1 cellular context compared by ENCODE assay signal in the genomic region with DNA sequence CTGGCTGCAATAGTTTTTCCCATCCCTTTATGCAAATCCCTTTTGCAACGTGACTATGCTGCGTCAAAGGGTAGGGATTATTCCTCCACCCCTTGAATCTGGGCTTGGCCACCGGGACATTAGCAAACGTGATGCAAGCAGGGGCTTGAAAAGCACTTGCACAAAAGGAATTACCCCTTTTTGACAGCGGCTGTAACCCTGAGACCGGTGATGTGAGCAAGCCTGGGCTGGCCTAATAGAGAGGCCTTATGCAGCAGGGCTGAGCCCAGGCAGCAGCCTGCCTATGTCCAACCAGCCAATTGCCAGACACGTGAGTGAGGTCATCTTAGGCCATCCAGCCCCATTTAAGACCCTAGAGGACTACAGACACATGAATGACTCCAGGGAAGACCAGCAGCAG.
TF ChIP-seq lines count a peak whose summit lies in the region.

No MANE protein-coding gene starts in this region.

TF ChIP-seq in HepG2, 621 proteins besides CTCF, POLR2A, EP300 and RAD21:
- no peak for TF ChIP-seq DMAP1 (CRISPR knock-in tag; IDR thresholded peaks at IDR 0.05)
- no peak for TF ChIP-seq ZNF567 (CRISPR knock-in tag; IDR thresholded peaks at IDR 0.05; ENCODE audit: borderline replicate concordance)
- no peak for TF ChIP-seq DPF2 (CRISPR knock-in tag; IDR thresholded peaks at IDR 0.05; ENCODE audit: borderline replicate concordance, low read depth)
- no peak for TF ChIP-seq ZNF24 (IDR thresholded peaks at IDR 0.05)
- no peak for TF ChIP-seq NFE2L1 (CRISPR knock-in tag; IDR thresholded peaks at IDR 0.05; ENCODE audit: borderline replicate concordance)
- TF ChIP-seq, protein P1, sequence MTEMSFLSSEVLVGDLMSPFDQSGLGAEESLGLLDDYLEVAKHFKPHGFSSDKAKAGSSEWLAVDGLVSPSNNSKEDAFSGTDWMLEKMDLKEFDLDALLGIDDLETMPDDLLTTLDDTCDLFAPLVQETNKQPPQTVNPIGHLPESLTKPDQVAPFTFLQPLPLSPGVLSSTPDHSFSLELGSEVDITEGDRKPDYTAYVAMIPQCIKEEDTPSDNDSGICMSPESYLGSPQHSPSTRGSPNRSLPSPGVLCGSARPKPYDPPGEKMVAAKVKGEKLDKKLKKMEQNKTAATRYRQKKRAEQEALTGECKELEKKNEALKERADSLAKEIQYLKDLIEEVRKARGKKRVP (CRISPR knock-in tag; IDR thresholded peaks at IDR 0.05) = no peak
- TF ChIP-seq ZNF883 (CRISPR knock-in tag; IDR thresholded peaks at IDR 0.05; ENCODE audit: not compliant biosample characterization) = no peak
- TF ChIP-seq, protein P2, sequence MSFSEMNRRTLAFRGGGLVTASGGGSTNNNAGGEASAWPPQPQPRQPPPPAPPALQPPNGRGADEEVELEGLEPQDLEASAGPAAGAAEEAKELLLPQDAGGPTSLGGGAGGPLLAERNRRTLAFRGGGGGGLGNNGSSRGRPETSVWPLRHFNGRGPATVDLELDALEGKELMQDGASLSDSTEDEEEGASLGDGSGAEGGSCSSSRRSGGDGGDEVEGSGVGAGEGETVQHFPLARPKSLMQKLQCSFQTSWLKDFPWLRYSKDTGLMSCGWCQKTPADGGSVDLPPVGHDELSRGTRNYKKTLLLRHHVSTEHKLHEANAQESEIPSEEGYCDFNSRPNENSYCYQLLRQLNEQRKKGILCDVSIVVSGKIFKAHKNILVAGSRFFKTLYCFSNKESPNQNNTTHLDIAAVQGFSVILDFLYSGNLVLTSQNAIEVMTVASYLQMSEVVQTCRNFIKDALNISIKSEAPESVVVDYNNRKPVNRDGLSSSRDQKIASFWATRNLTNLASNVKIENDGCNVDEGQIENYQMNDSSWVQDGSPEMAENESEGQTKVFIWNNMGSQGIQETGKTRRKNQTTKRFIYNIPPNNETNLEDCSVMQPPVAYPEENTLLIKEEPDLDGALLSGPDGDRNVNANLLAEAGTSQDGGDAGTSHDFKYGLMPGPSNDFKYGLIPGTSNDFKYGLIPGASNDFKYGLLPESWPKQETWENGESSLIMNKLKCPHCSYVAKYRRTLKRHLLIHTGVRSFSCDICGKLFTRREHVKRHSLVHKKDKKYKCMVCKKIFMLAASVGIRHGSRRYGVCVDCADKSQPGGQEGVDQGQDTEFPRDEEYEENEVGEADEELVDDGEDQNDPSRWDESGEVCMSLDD (CRISPR knock-in tag; IDR thresholded peaks at IDR 0.05; ENCODE audit: borderline replicate concordance) = no peak
- TF ChIP-seq TEAD3 (CRISPR knock-in tag; optimal IDR thresholded peaks at IDR 0.05; ENCODE audit: borderline replicate concordance) = no peak
- TF ChIP-seq RBAK (CRISPR knock-in tag; IDR thresholded peaks at IDR 0.05) = no peak
- TF ChIP-seq RXRA (CRISPR knock-in tag; IDR thresholded peaks at IDR 0.05) = no peak
- TF ChIP-seq NBN (conservative IDR thresholded peaks at IDR 0.05) = no peak
- no peak for TF ChIP-seq HNRNPUL1 (IDR thresholded peaks at IDR 0.05; ENCODE audit: low read depth, low read length)
- TF ChIP-seq ZNF589 (CRISPR knock-in tag; conservative IDR thresholded peaks at IDR 0.05) = no peak
- TF ChIP-seq, protein P3, sequence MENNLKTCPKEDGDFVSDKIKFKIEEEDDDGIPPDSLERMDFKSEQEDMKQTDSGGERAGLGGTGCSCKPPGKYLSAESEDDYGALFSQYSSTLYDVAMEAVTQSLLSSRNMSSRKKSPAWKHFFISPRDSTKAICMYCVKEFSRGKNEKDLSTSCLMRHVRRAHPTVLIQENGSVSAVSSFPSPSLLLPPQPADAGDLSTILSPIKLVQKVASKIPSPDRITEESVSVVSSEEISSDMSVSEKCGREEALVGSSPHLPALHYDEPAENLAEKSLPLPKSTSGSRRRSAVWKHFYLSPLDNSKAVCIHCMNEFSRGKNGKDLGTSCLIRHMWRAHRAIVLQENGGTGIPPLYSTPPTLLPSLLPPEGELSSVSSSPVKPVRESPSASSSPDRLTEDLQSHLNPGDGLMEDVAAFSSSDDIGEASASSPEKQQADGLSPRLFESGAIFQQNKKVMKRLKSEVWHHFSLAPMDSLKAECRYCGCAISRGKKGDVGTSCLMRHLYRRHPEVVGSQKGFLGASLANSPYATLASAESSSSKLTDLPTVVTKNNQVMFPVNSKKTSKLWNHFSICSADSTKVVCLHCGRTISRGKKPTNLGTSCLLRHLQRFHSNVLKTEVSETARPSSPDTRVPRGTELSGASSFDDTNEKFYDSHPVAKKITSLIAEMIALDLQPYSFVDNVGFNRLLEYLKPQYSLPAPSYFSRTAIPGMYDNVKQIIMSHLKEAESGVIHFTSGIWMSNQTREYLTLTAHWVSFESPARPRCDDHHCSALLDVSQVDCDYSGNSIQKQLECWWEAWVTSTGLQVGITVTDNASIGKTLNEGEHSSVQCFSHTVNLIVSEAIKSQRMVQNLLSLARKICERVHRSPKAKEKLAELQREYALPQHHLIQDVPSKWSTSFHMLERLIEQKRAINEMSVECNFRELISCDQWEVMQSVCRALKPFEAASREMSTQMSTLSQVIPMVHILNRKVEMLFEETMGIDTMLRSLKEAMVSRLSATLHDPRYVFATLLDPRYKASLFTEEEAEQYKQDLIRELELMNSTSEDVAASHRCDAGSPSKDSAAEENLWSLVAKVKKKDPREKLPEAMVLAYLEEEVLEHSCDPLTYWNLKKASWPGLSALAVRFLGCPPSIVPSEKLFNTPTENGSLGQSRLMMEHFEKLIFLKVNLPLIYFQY (CRISPR knock-in tag; IDR thresholded peaks at IDR 0.05; ENCODE audit: borderline replicate concordance) = no peak
- TF ChIP-seq ZBTB8A (CRISPR knock-in tag; IDR thresholded peaks at IDR 0.05; ENCODE audit: borderline replicate concordance, low read depth) = no peak
- no peak for TF ChIP-seq IRX3 (CRISPR knock-in tag; IDR thresholded peaks at IDR 0.05; ENCODE audit: borderline replicate concordance, low read depth)
- TF ChIP-seq, protein P4, sequence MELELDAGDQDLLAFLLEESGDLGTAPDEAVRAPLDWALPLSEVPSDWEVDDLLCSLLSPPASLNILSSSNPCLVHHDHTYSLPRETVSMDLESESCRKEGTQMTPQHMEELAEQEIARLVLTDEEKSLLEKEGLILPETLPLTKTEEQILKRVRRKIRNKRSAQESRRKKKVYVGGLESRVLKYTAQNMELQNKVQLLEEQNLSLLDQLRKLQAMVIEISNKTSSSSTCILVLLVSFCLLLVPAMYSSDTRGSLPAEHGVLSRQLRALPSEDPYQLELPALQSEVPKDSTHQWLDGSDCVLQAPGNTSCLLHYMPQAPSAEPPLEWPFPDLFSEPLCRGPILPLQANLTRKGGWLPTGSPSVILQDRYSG (CRISPR knock-in tag; IDR thresholded peaks at IDR 0.05) = no peak
- no peak for TF ChIP-seq GFI1 (CRISPR knock-in tag; IDR thresholded peaks at IDR 0.05; ENCODE audit: borderline replicate concordance)
- TF ChIP-seq ZNF34 (CRISPR knock-in tag; IDR thresholded peaks at IDR 0.05; ENCODE audit: borderline replicate concordance) = no peak
